Comparison of ENCODE assay signal across 1 cellular context in the genomic region with DNA sequence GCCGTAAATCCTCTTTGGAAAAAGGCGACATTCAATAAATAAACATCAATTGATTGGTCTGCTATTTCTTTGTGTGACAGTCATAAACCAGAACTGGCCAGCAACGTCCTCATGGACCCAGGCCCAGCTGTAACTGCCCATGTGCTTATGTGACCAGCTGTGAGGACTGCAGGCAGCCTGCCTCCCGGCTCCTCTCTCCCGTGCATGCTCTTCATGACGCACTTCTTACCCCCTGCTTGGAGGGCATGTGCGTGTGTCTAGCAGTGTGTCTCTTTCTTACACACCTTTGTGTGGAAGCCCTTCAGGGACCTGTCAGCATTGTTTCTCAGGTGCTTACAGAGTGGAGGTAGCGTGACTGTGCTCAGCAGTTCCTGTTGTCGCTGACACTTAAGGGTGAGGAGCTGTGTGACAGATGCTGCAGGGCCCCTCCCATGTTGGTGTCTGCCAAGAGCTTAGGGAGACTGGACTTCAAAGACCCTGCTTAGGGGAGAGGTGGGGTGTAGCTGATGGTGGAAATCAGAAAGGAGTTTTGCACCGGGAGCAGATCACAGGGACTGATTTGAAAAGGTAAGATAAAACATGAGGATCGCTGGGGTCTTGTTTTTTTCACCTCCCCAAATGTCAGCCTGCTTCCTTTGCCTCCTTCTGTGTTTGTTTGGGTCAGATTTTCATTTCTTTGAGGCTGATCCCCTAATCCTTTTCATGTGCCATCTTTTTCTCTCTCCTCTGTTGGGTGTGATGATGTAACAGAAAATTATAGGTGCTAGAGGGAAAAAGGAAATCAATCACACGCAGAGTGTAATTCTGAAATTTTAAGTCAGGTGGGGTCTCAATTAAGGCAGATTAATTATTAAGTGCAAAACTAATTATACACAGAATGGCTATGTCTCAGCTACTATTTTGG.
TF ChIP-seq lines count a peak whose summit lies in the region.

No MANE protein-coding gene starts in this region.

TF ChIP-seq in H1, 55 proteins besides CTCF, POLR2A, EP300 and RAD21:
- TF ChIP-seq CHD2 (IDR thresholded peaks at IDR 0.05; ENCODE audit: low read length), result no peak
- TF ChIP-seq SIX5 (IDR thresholded peaks at IDR 0.05; ENCODE audit: low read depth, low read length), result no peak
- TF ChIP-seq TEAD4 (IDR thresholded peaks at IDR 0.05; ENCODE audit: low read depth, low read length), result no peak
- TF ChIP-seq GABPA (IDR thresholded peaks at IDR 0.05; ENCODE audit: borderline replicate concordance, insufficient read depth, low read length), result no peak
- TF ChIP-seq SP1 (IDR thresholded peaks at IDR 0.05; ENCODE audit: low read depth, low read length), result no peak
- TF ChIP-seq CREB1 (IDR thresholded peaks at IDR 0.05), result no peak
- TF ChIP-seq SP2 (IDR thresholded peaks at IDR 0.05; ENCODE audit: low read length), result no peak
- no peak for TF ChIP-seq SAP30 (IDR thresholded peaks at IDR 0.05; ENCODE audit: insufficient read depth, insufficient replicate concordance, low read length)
- TF ChIP-seq POLR2AphosphoS5 (IDR thresholded peaks at IDR 0.05; ENCODE audit: low read depth, low read length), result no peak
- no peak for TF ChIP-seq RXRA (IDR thresholded peaks at IDR 0.05; ENCODE audit: insufficient read depth, low read depth, low read length)
- TF ChIP-seq YY1 (IDR thresholded peaks at IDR 0.05; ENCODE audit: low read depth, low read length), result no peak
- TF ChIP-seq SP4 (IDR thresholded peaks at IDR 0.05; ENCODE audit: low read length), result no peak
- TF ChIP-seq, protein P1, sequence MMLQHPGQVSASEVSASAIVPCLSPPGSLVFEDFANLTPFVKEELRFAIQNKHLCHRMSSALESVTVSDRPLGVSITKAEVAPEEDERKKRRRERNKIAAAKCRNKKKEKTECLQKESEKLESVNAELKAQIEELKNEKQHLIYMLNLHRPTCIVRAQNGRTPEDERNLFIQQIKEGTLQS (IDR thresholded peaks at IDR 0.05; ENCODE audit: insufficient read depth, low read depth, low read length), result no peak
- no peak for TF ChIP-seq BCL11A (IDR thresholded peaks at IDR 0.05; ENCODE audit: low read depth in 2 of 2, low read length in 2 of 2)
